In the genomic region with DNA sequence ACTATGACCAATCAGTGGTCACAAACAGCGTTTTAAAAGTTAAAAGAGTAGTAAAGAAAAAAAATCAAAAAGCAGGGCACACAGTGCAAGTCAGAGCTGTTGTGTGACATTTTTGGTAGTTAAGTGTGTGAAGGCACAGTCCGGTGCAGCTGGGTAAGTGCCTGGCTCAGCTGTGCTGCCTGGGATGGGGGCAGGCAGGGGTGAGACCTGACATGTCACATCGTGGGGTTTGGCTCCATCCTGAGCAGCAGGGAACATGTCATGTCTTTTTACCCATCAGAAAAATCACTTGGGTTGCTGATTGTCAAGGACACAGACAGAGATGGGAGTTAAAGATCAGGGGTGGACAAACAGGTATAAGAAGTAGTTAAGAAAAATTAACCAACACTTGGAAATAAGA, we compare ENCODE assay signal across 21 cellular contexts.
DNase-seq lines count a peak whose midpoint lies in the region; ATAC-seq, FAIRE-seq and TF ChIP-seq lines count a peak whose summit lies in the region.
"Had no signal": no experiment of that assay in that cellular context is flagged by ENCODE, and none has a peak within 500 bp of the region (broad histone marks: within the 10 kb centered on the region; RNA-seq: fewer than 3 reads in every experiment).

No MANE protein-coding gene starts in this region.

- H3K9me3 ChIP-seq in right atrium auricular region (no peaks in the 10 kb centered on the region), pancreas (no peaks in the 10 kb centered on the region)
- H3K9me3 ChIP-seq in CD4-positive, alpha-beta memory T cell (ENCODE audit: control insufficient read depth in 1 of 2, low read length in 2 of 2), result no peaks in the 10 kb centered on the region

- H3K9me3 Mint-ChIP-seq in CD4-positive, alpha-beta memory T cell, result peaks cover 0 to 2% (median 0%) of the 10 kb centered on the region in 8 donors
- H3K9me3 Mint-ChIP-seq: H9 had no signal

- H3K36me3 Mint-ChIP-seq in CD4-positive, alpha-beta memory T cell, result no peaks in the 10 kb centered on the region

- FAIRE-seq in pancreas (lab: Jason Lieb, UNC), result no peak
- FAIRE-seq: A204.1 had no signal

- peaks cover 4% of the 10 kb centered on the region for H3K36me3 ChIP-seq in right atrium auricular region
- H3K36me3 ChIP-seq in pancreas, result no peaks in the 10 kb centered on the region
- no peaks in the 10 kb centered on the region for H3K36me3 ChIP-seq in CD4-positive, alpha-beta memory T cell (ENCODE audit: insufficient read depth, low read length)

- 29 to 37% methylated on average over 3 of the region's 3 CpGs for WGBS in pancreas, 2 donors

- H3K4me1 Mint-ChIP-seq in CD4-positive, alpha-beta memory T cell, result no peaks in the 10 kb centered on the region

- H3K4me3 ChIP-seq in right atrium auricular region, result no peak overlapping the region
- H3K4me3 ChIP-seq in pancreas, result no peak overlapping the region
- no peak overlapping the region for H3K4me3 ChIP-seq in CD4-positive, alpha-beta memory T cell (ENCODE audit: low read length in 2 of 2)
- H3K4me3 ChIP-seq: PC-9 had no signal

- H3K27ac ChIP-seq in right atrium auricular region, result peak overlapping the region; percentile 62 to 85
- H3K27ac ChIP-seq in pancreas, result peak overlapping the region in 3 of 4 donors; percentile 14 to 53 (median 24)
- no peak overlapping the region for H3K27ac ChIP-seq in CD4-positive, alpha-beta memory T cell (ENCODE audit: low read depth, low read length)
- H3K27ac ChIP-seq: C4-2B, PC-9, RWPE1 had no signal

- intact Hi-C loops in cardiac septum (cut with DNase I) (no loop called here), pancreas (cut with DNase I) (no loop called here)
- intact Hi-C loops in CD4-positive, alpha-beta memory T cell (cut with micrococcal nuclease), result no loop called here

- POLR2A ChIA-PET in CD4-positive, alpha-beta memory T cell (lab: Charles Lee; ENCODE audit: partially characterized antibody), result no interaction called here

- H3K4me1 ChIP-seq in right atrium auricular region, result peaks cover 0 to 33% of the 10 kb centered on the region in 2 donors
- peaks cover 6 to 23% (median 13%) of the 10 kb centered on the region in 3 donors for H3K4me1 ChIP-seq in pancreas
- H3K4me1 ChIP-seq in CD4-positive, alpha-beta memory T cell (ENCODE audit: insufficient read depth, low read length), result no peaks in the 10 kb centered on the region

- CTCF ChIA-PET in CD4-positive, alpha-beta memory T cell (lab: Charles Lee; ENCODE audit: partially characterized antibody), result interaction anchor here (0.7 to 1.6 kb wide), 3 partner anchors 9 to 634 kb away, joined by 3 read pairs; no protein-coding TSS in a partner anchor

- no peak for DNase-seq in right atrium auricular region (ENCODE audit: low spot score)
- DNase-seq in cardiac septum (ENCODE audit: low spot score), result no peak
- DNase-seq in iPS-NIHi7 (ENCODE audit: extremely low spot score), result peak; percentile 21
- no peak for DNase-seq in pancreas
- DNase-seq in CD4-positive, alpha-beta memory T cell, result no peak
- DNase-seq in T-helper 2 cell, result no peak
- DNase-seq: EL, GF-D8, H9, KG1, NCI-H1092 treated with DMSO at 0.1 percent for 48 hours, NCI-H1436 treated with DMSO at 0.1 percent for 48 hours, NCI-H1930, NCI-H510A, NCI-H748 treated with DMSO at 0.1 percent for 48 hours, PC-9 had no signal

- no peak overlapping the region for H3K27ac Mint-ChIP-seq in CD4-positive, alpha-beta memory T cell

- peaks cover 5 to 18% of the 10 kb centered on the region in 2 donors for H3K27me3 Mint-ChIP-seq in CD4-positive, alpha-beta memory T cell

- H3K4me3 Mint-ChIP-seq in CD4-positive, alpha-beta memory T cell, result no peak overlapping the region
- H3K4me3 Mint-ChIP-seq: H9 had no signal

- ATAC-seq in pancreas (peak in 2 of 4 donors; percentile 38 to 46), HG03175 (IDR thresholded peaks at IDR 0.05; ENCODE audit: unreplicated experiment) (no peak)
- ATAC-seq: SK-N-SH treated with all-trans-retinoic acid at 6 μM for 48 hours had no signal

- TF ChIP-seq CTCF in right atrium auricular region (IDR thresholded peaks at IDR 0.05), result no peak
- no peak for TF ChIP-seq CTCF in pancreas (IDR thresholded peaks at IDR 0.05)

- H3K27me3 ChIP-seq in right atrium auricular region (no peaks in the 10 kb centered on the region), pancreas (no peaks in the 10 kb centered on the region)
- no peaks in the 10 kb centered on the region for H3K27me3 ChIP-seq in CD4-positive, alpha-beta memory T cell (ENCODE audit: insufficient read depth, low read length)
